Comparison of ENCODE assay signal across 15 cellular contexts in genomic region chr4:100694467-100694866, GRCh38.
DNase-seq lines count a peak whose midpoint lies in the region; ATAC-seq, FAIRE-seq and TF ChIP-seq lines count a peak whose summit lies in the region.
"Had no signal": no experiment of that assay in that cellular context is flagged by ENCODE, and none has a peak within 500 bp of the region (broad histone marks: within the 10 kb centered on the region; RNA-seq: fewer than 3 reads in every experiment).

No MANE protein-coding gene starts in this region.

- no peak for TF ChIP-seq CTCF in Loucy (conservative IDR thresholded peaks at IDR 0.05; ENCODE audit: low read length)
- TF ChIP-seq CTCF in astrocyte (IDR thresholded peaks at IDR 0.05; ENCODE audit: insufficient read depth, low read depth, low read length) = no peak

- no peak overlapping the region for H2AK5ac ChIP-seq in trophoblast cell (ENCODE audit: low read length)

- H3K27ac ChIP-seq in astrocyte (ENCODE audit: low read depth, low read length) = no peak overlapping the region
- H3K27ac ChIP-seq in trophoblast cell (ENCODE audit: low read depth, low read length) = no peak overlapping the region
- no peak overlapping the region for H3K27ac ChIP-seq in SJCRH30
- H3K27ac ChIP-seq: BLaER1, GM23248 had no signal

- H3K4me3 ChIP-seq in Loucy (ENCODE audit: low read length, poor library complexity, severe bottlenecking) (no peak overlapping the region), astrocyte (ENCODE audit: insufficient read depth, low read depth, low read length) (no peak overlapping the region), trophoblast cell (ENCODE audit: low read depth, low read length) (no peak overlapping the region), SJCRH30 (no peak overlapping the region)
- H3K4me3 ChIP-seq: BLaER1, GM23248, HAP-1 had no signal

- H2BK12ac ChIP-seq in trophoblast cell (ENCODE audit: low read length) = no peak overlapping the region

- no peaks in the 10 kb centered on the region for H3K27me3 Mint-ChIP-seq in astrocyte (ENCODE audit: low read depth, unreplicated experiment)

- no peak for ATAC-seq in HG02840 (IDR thresholded peaks at IDR 0.05; ENCODE audit: low FRiP score, unreplicated experiment)

- H3K23ac ChIP-seq in trophoblast cell (ENCODE audit: low read length) = no peak overlapping the region

- H4K20me1 ChIP-seq in Loucy (ENCODE audit: insufficient read depth, low read length, poor library complexity, severe bottlenecking) = no peaks in the 10 kb centered on the region
- no peaks in the 10 kb centered on the region for H4K20me1 ChIP-seq in astrocyte (ENCODE audit: insufficient read depth, low read length)
- H4K20me1 ChIP-seq: BLaER1 had no signal

- H3K4me1 Mint-ChIP-seq in astrocyte (ENCODE audit: low read depth, unreplicated experiment) = peaks cover 2% of the 10 kb centered on the region
- H3K4me1 Mint-ChIP-seq: CD14-positive monocyte; CD4-positive, alpha-beta memory T cell had no signal

- no peak for FAIRE-seq in astrocyte (lab: Jason Lieb, UNC)

- H3K27me3 ChIP-seq in Loucy (ENCODE audit: insufficient read depth, low read length, poor library complexity, severe bottlenecking) (no peaks in the 10 kb centered on the region), astrocyte (ENCODE audit: insufficient read depth, low read length) (no peaks in the 10 kb centered on the region), trophoblast cell (ENCODE audit: insufficient read depth, low read length) (no peaks in the 10 kb centered on the region), SJCRH30 (no peaks in the 10 kb centered on the region)
- H3K27me3 ChIP-seq: BLaER1 had no signal

- no peaks in the 10 kb centered on the region for H3K9me2 ChIP-seq in Loucy (replicated peaks; ENCODE audit: low read depth, low read length)

- H3K9me3 ChIP-seq in Loucy (ENCODE audit: insufficient read depth, low read depth, low read length) (peaks cover 5% of the 10 kb centered on the region), astrocyte (ENCODE audit: insufficient read depth, low read depth, low read length) (no peaks in the 10 kb centered on the region), trophoblast cell (ENCODE audit: insufficient read depth, low read depth, low read length) (no peaks in the 10 kb centered on the region), SJCRH30 (replicated peaks) (no peaks in the 10 kb centered on the region)
- H3K9me3 ChIP-seq: BLaER1, HAP-1 had no signal

- H3K4me3 Mint-ChIP-seq in astrocyte (ENCODE audit: unreplicated experiment) = no peak overlapping the region
- H3K4me3 Mint-ChIP-seq: CD14-positive monocyte; CD4-positive, alpha-beta memory T cell had no signal

- H3K18ac ChIP-seq in trophoblast cell (ENCODE audit: low read length) = no peak overlapping the region

- no peak overlapping the region for H2BK120ac ChIP-seq in trophoblast cell (ENCODE audit: insufficient read depth, low read length, poor library complexity)

- no peak overlapping the region for H3K27ac Mint-ChIP-seq in astrocyte (ENCODE audit: unreplicated experiment)
- H3K27ac Mint-ChIP-seq: CD14-positive monocyte; CD4-positive, alpha-beta memory T cell had no signal

- no peaks in the 10 kb centered on the region for H3K9me3 Mint-ChIP-seq in astrocyte (ENCODE audit: unreplicated experiment)
- H3K9me3 Mint-ChIP-seq: CD4-positive, alpha-beta memory T cell had no signal

- H3K14ac ChIP-seq in trophoblast cell (ENCODE audit: low read length) = no peak overlapping the region

- H2BK5ac ChIP-seq in trophoblast cell (ENCODE audit: low read depth, low read length, poor library complexity) = no peak overlapping the region

- no CpG with 5 or more reads among the region's 2 CpGs for WGBS in trophoblast cell (ENCODE audit: extremely low coverage, insufficient coverage, insufficient read length)

- H3K4ac ChIP-seq in trophoblast cell (ENCODE audit: low read depth, low read length) = no peak overlapping the region

- H2AFZ ChIP-seq in Loucy (ENCODE audit: low read length) (no peak overlapping the region), astrocyte (ENCODE audit: low read depth, low read length) (no peak overlapping the region), trophoblast cell (ENCODE audit: insufficient read depth, low read length, poor library complexity) (no peak overlapping the region)
- H2AFZ ChIP-seq: GM23248 had no signal

- peak; percentile 12 for DNase-seq in astrocyte (ENCODE audit: low read depth)
- DNase-seq in glomerular endothelial cell (ENCODE audit: extremely low read depth, low read depth, low spot score) = peak; percentile 14
- peak in 1 of 2 donors; percentile 54 for DNase-seq in trophoblast cell
- DNase-seq in SJCRH30 = no peak
- DNase-seq in NK-92 treated with Interleukin-12 subunit alpha and Interleukin-12 subunit beta, amount 100 ng/mL, for 24 hours (lab: John Stamatoyannopoulos, UW) = no peak
- DNase-seq: 8988T; CD4-positive, alpha-beta memory T cell; DMS79 treated with DMSO at 0.1 percent for 48 hours; GF-D8; GM23248 had no signal

- H4K12ac ChIP-seq in trophoblast cell (ENCODE audit: low read depth, low read length) = no peak overlapping the region

- H3F3A ChIP-seq in Loucy (ENCODE audit: low read depth) = no peaks in the 10 kb centered on the region

- H4K91ac ChIP-seq in trophoblast cell (ENCODE audit: low read depth, low read length) = no peak overlapping the region

- H3K36me3 ChIP-seq in Loucy (ENCODE audit: insufficient read depth, low read length) = no peaks in the 10 kb centered on the region
- H3K36me3 ChIP-seq in astrocyte (ENCODE audit: insufficient read depth, low read length) = no peaks in the 10 kb centered on the region
- H3K36me3 ChIP-seq in trophoblast cell (ENCODE audit: control insufficient read depth in 1 of 2, insufficient read depth in 2 of 2, low read length in 2 of 2) = no peaks in the 10 kb centered on the region
- H3K36me3 ChIP-seq in SJCRH30 = no peaks in the 10 kb centered on the region
- H3K36me3 ChIP-seq: BLaER1, HAP-1 had no signal

- H3K4me2 ChIP-seq in Loucy (ENCODE audit: low read depth, low read length, poor library complexity, severe bottlenecking) (peak overlapping the region; percentile 40), astrocyte (ENCODE audit: low read length) (no peak overlapping the region), trophoblast cell (ENCODE audit: low read length) (peak overlapping the region; percentile 14)
- H3K4me2 ChIP-seq: BLaER1 had no signal

- H3K79me2 ChIP-seq in Loucy (ENCODE audit: insufficient read depth, low read length) (no peaks in the 10 kb centered on the region), astrocyte (ENCODE audit: insufficient read depth, low read length) (no peaks in the 10 kb centered on the region), trophoblast cell (ENCODE audit: control insufficient read depth, insufficient read depth, low read length, poor library complexity) (no peaks in the 10 kb centered on the region)

- no peaks in the 10 kb centered on the region for H3K36me3 Mint-ChIP-seq in astrocyte (ENCODE audit: low read depth, unreplicated experiment)
- H3K36me3 Mint-ChIP-seq: CD14-positive monocyte; CD4-positive, alpha-beta memory T cell had no signal

- no peaks in the 10 kb centered on the region for H3K79me1 ChIP-seq in trophoblast cell (ENCODE audit: low read length)

- H3K4me1 ChIP-seq in Loucy (ENCODE audit: insufficient read depth, low read length, poor library complexity, severe bottlenecking) (peaks cover 43% of the 10 kb centered on the region), astrocyte (ENCODE audit: insufficient read depth, low read length) (peaks cover 5% of the 10 kb centered on the region), trophoblast cell (ENCODE audit: control insufficient read depth in 1 of 2, insufficient read depth in 2 of 2, low read length in 2 of 2) (peaks cover 2 to 3% of the 10 kb centered on the region in 2 experiments), SJCRH30 (no peaks in the 10 kb centered on the region)
- H3K4me1 ChIP-seq: BLaER1, HAP-1 had no signal

- no peak overlapping the region for H3K9ac ChIP-seq in Loucy (ENCODE audit: low read depth, low read length, poor library complexity, severe bottlenecking)
- H3K9ac ChIP-seq in astrocyte (ENCODE audit: low read length) = no peak overlapping the region
- H3K9ac ChIP-seq in trophoblast cell (ENCODE audit: low read length) = no peak overlapping the region
- H3K9ac ChIP-seq: BLaER1, GM23248 had no signal

- no peak overlapping the region for H4K8ac ChIP-seq in trophoblast cell (ENCODE audit: low read depth, low read length)

Comparison
In these comparisons a context has a peak if more than half of its experiments do, and no peak if none do; other contexts are left out.
1. DNase-seq: peak in astrocyte (single experiment) and glomerular endothelial cell (single experiment); none in SJCRH30 (0 of 2) and NK-92 treated with Interleukin-12 subunit alpha and Interleukin-12 subunit beta, amount 100 ng/mL, for 24 hours (single experiment).